ENCODE assay signal across 11 cellular contexts in the genomic region with DNA sequence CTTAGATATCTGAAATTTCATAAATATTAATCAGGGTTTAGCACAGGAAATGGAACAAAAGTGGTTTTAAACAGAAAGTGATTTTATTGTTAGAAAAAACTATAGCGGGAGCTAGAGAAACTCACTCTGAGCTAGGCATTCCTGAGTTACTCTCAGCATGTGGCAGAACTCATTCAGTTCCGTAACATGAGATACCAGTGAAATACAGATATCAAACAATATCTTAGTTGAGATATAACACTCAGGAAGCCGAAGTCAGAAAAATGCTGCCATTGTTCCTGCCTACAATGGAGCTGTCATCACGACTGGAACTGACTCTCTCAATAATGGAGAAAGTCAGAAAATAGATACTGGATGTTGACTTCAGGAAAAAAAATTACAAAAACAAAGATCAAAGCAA.
DNase-seq lines count a peak whose midpoint lies in the region; TF ChIP-seq lines count a peak whose summit lies in the region.
"Had no signal": no experiment of that assay in that cellular context is flagged by ENCODE, and none has a peak within 500 bp of the region (broad histone marks: within the 10 kb centered on the region; RNA-seq: fewer than 3 reads in every experiment).

No MANE protein-coding gene starts in this region.

- DNase-seq in COLO829 (ENCODE audit: low spot score) (peak; percentile 5), astrocyte of the cerebellum (ENCODE audit: low read depth) (peak; percentile 3), globus pallidus (ENCODE audit: low spot score) (peak; percentile 27), pons (ENCODE audit: low spot score) (peak; percentile 36), KG1 (lab: John Stamatoyannopoulos, UW) (no peak), NK-92 (lab: John Stamatoyannopoulos, UW; ENCODE audit: unreplicated experiment) (no peak), mucosa of gallbladder (ENCODE audit: low spot score) (no peak)
- DNase-seq: C1 segment of cervical spinal cord; CD4-positive, alpha-beta T cell; DMS79 had no signal

- TF ChIP-seq CTCF in astrocyte of the cerebellum (IDR thresholded peaks at IDR 0.05; ENCODE audit: low read depth, low read length, missing control alignments) = no peak

- in situ Hi-C loops in astrocyte of the cerebellum (cut with HindIII; ENCODE audit: low sequenced_read_pairs) = no loop called here

- H3K4me3 ChIP-seq in astrocyte of the cerebellum (ENCODE audit: low read depth, low read length) = no peak overlapping the region
- H3K4me3 ChIP-seq: HAP-1 had no signal

Comparison
In these comparisons a context has a peak if more than half of its experiments do, and no peak if none do; other contexts are left out.
1. DNase-seq: peak in COLO829 (single experiment), astrocyte of the cerebellum (single experiment), globus pallidus (single experiment) and pons (single experiment); none in KG1 (single experiment), NK-92 (single experiment) and mucosa of gallbladder (single experiment).